In genomic region chr1:50976111-50976889, GRCh38 we compare ENCODE assay signal across 8 cellular contexts. TPM values are rescaled to one million over a fixed set of nuclear protein-coding genes. Genes with fewer than 3 reads are reported as not detected.
DNase-seq lines count a peak whose midpoint lies in the region; ATAC-seq, FAIRE-seq and TF ChIP-seq lines count a peak whose summit lies in the region.

No MANE protein-coding gene starts in this region.

- H3K4me2 ChIP-seq in parathyroid adenoma (ENCODE audit: low read length) = peak overlapping the region; percentile 91

- H3K27ac ChIP-seq in Peyer's patch (peak overlapping the region; percentile 77 to 96 (median 89)), duodenal mucosa (ENCODE audit: low read depth, low read length) (peak overlapping the region; percentile 73), parathyroid adenoma (no peak overlapping the region)

- TF ChIP-seq POLR2A in GM12892 (IDR thresholded peaks at IDR 0.05; ENCODE audit: low read depth, low read length) = no peak
- TF ChIP-seq POLR2A in Peyer's patch (IDR thresholded peaks at IDR 0.05) = no peak

- H3K9me3 ChIP-seq in Peyer's patch = no peaks in the 10 kb centered on the region
- no peaks in the 10 kb centered on the region for H3K9me3 ChIP-seq in duodenal mucosa (ENCODE audit: control insufficient read depth in 1 of 2, low read length in 2 of 2)
- H3K9me3 ChIP-seq in parathyroid adenoma (ENCODE audit: control insufficient read depth, low read length) = no peaks in the 10 kb centered on the region

- H2AFZ ChIP-seq in parathyroid adenoma = peak overlapping the region; percentile 69

- FAIRE-seq in GM12892 (lab: Jason Lieb, UNC) = peak; percentile 17

- DNase-seq in GM12892 (ENCODE audit: insufficient read length) = no peak
- no peak for DNase-seq in Peyer's patch
- DNase-seq in HCEC 1CT = no peak
- DNase-seq in middle frontal gyrus (ENCODE audit: extremely low spot score, low spot score) = no peak
- no peak for DNase-seq in stimulated activated CD4-positive, alpha-beta T cell treated with anti-CD3 and anti-CD28 coated beads, Interleukin-2, amount 100 ng/mL, for 24 hours

- H3K79me2 ChIP-seq in parathyroid adenoma = no peaks in the 10 kb centered on the region

- peak; percentile 5 for ATAC-seq in HG03135 (IDR thresholded peaks at IDR 0.05; ENCODE audit: unreplicated experiment)

- H3K27me3 ChIP-seq in Peyer's patch = no peaks in the 10 kb centered on the region
- H3K27me3 ChIP-seq in duodenal mucosa (ENCODE audit: control insufficient read depth in 1 of 2, insufficient read depth in 2 of 2, low read length in 2 of 2) = no peaks in the 10 kb centered on the region
- H3K27me3 ChIP-seq in parathyroid adenoma (ENCODE audit: control insufficient read depth, insufficient read depth, low read length) = no peaks in the 10 kb centered on the region

- peaks cover 0 to 9% (median 4%) of the 10 kb centered on the region in 4 donors for H3K4me1 ChIP-seq in Peyer's patch
- H3K4me1 ChIP-seq in duodenal mucosa (ENCODE audit: control insufficient read depth in 1 of 2, insufficient read depth in 2 of 2, low read length in 2 of 2) = peaks cover 0 to 7% of the 10 kb centered on the region in 2 donors
- H3K4me1 ChIP-seq in parathyroid adenoma = no peaks in the 10 kb centered on the region

- peak overlapping the region; percentile 72 to 76 for H3K9ac ChIP-seq in duodenal mucosa (ENCODE audit: low read depth in 1 of 2, low read length in 2 of 2)
- H3K9ac ChIP-seq in parathyroid adenoma = no peak overlapping the region

- no peak for TF ChIP-seq CTCF in Peyer's patch (IDR thresholded peaks at IDR 0.05)
- TF ChIP-seq CTCF in parathyroid adenoma (IDR thresholded peaks at IDR 0.05) = no peak

- peak overlapping the region; percentile 56 to 97 (median 74) for H3K4me3 ChIP-seq in Peyer's patch
- peak overlapping the region; percentile 86 to 91 for H3K4me3 ChIP-seq in duodenal mucosa (ENCODE audit: low read depth in 1 of 2, low read length in 2 of 2)
- peak overlapping the region; percentile 90 for H3K4me3 ChIP-seq in parathyroid adenoma (ENCODE audit: low read depth, low read length)

- H3K36me3 ChIP-seq in Peyer's patch (no peaks in the 10 kb centered on the region), duodenal mucosa (ENCODE audit: control insufficient read depth in 1 of 2, insufficient read depth in 2 of 2, low read length in 2 of 2) (no peaks in the 10 kb centered on the region), parathyroid adenoma (ENCODE audit: control insufficient read depth, insufficient read depth, low read length) (no peaks in the 10 kb centered on the region)

RNA-seq across cellular contexts. Expression of gene CDKN2C, which starts 6.3 kb away (rescaled TPM):
- 23.4 TPM for polyA plus RNA-seq in GM12892 (2012; ENCODE audit: missing spikeins)
- 10 to 100 TPM in 2 of 4 donors, 1 to 10 TPM in 2; 5.8 to 14.5 (median 9.5) TPM for total RNA-seq in Peyer's patch

RNA-seq across cellular contexts. Expression of gene FAF1, which starts 16.2 kb away (rescaled TPM):
- 82.1 TPM for polyA plus RNA-seq in GM12892 (2012; ENCODE audit: missing spikeins)
- total RNA-seq in Peyer's patch = 10 to 100 TPM; 36.9 to 77.6 (median 48.3) TPM
